Comparison of ENCODE assay signal across 18 cellular contexts in genomic region chr2:39522518-39522877, GRCh38.
"Had no signal": no experiment of that assay in that cellular context is flagged by ENCODE, and none has a peak within 500 bp of the region (broad histone marks: within the 10 kb centered on the region; RNA-seq: fewer than 3 reads in every experiment).

No MANE protein-coding gene starts in this region.

- H3K27ac ChIP-seq: esophagus squamous epithelium, prostate gland, stomach, testis had no signal

- DNase-seq: activated CD4-positive, CD25-positive, alpha-beta regulatory T cell treated with anti-CD3 and anti-CD28 coated beads, Interleukin-2, amount 50 U/mL, for 72 hours; activated naive CD4-positive, alpha-beta T cell; activated T-cell treated with anti-CD3 and anti-CD28 coated beads for 4 hours; aorta; esophagus squamous epithelium; glutamatergic neuron; hypothalamus; kidney; left ventricle myocardium superior; mesendoderm; nephron progenitor cell; occipital lobe; stimulated activated CD4-positive, alpha-beta T cell treated with anti-CD3 and anti-CD28 coated beads, Interleukin-1b, Interleukin-23, amount 100 ng/mL, for 48 hours; stomach; testis had no signal

- FAIRE-seq: endometrium, kidney had no signal

- ATAC-seq: sciatic nerve had no signal

- H3K27me3 ChIP-seq: esophagus squamous epithelium, stomach, testis had no signal

- H3K4me3 ChIP-seq: esophagus squamous epithelium, prostate gland, stomach, testis had no signal

- H3K4me1 ChIP-seq: prostate gland, testis had no signal

- H3K9me3 ChIP-seq: prostate gland, testis had no signal

- H3K36me3 ChIP-seq: esophagus squamous epithelium, prostate gland had no signal
